ENCODE assay signal across 30 cellular contexts in genomic region chr7:142364551-142364950, GRCh38.
"Had no signal": no experiment of that assay in that cellular context is flagged by ENCODE, and none has a peak within 500 bp of the region (broad histone marks: within the 10 kb centered on the region; RNA-seq: fewer than 3 reads in every experiment).

No MANE protein-coding gene starts in this region.

- H3K4me1 Mint-ChIP-seq: nephron had no signal

- FAIRE-seq: astrocyte, endothelial cell of umbilical vein, TTC549 had no signal

- H3K36me3 Mint-ChIP-seq: activated CD4-positive, alpha-beta memory T cell treated with anti-CD3 and anti-CD28 coated beads for 36 hours had no signal

- DNase-seq: activated CD4-positive, alpha-beta memory T cell treated with anti-CD3 and anti-CD28 coated beads for 36 hours; activated CD4-positive, alpha-beta T cell treated with anti-CD3 and anti-CD28 coated beads, Interleukin-2, amount 10 ng/mL, durations not matched to agents 24 days and 14 days; activated CD8-positive, alpha-beta memory T cell treated with anti-CD3 and anti-CD28 coated beads, Interleukin-2, amount 50 U/mL, for 4 hours; activated effector memory CD4-positive, alpha-beta T cell treated with anti-CD3 and anti-CD28 coated beads, Interleukin-2, amount 50 U/mL, for 16 hours; activated naive CD4-positive, alpha-beta T cell treated with anti-CD3 and anti-CD28 coated beads, Interleukin-2, amount 10 ng/mL, durations not matched to agents 7 days and 5 days; activated T-cell treated with anti-CD3 and anti-CD28 coated beads, Interleukin-2, amount 50 U/mL, for 1 hour; amniotic stem cell; brain microvascular endothelial cell; central memory CD4-positive, alpha-beta T cell; foreskin fibroblast; heart right ventricle; islet precursor cell; left cardiac atrium; left ventricle myocardium superior; right lobe of liver; stimulated activated CD4-positive, alpha-beta T cell treated with anti-CD3 and anti-CD28 coated beads, Interleukin-2, amount 100 ng/mL, for 48 hours; stimulated activated naive CD4-positive, alpha-beta T cell treated with Interleukin-2 at 50 U/mL for 16 hours; T-helper 9 cell; transverse colon; uterus had no signal

- H3K27me3 Mint-ChIP-seq: progenitor cell of endocrine pancreas had no signal

- H3K27ac Mint-ChIP-seq: activated CD4-positive, alpha-beta memory T cell treated with anti-CD3 and anti-CD28 coated beads for 36 hours; activated CD4-positive, alpha-beta T cell treated with anti-CD3 and anti-CD28 coated beads, Interleukin-2, amount 10 ng/mL, durations not matched to agents 24 days and 14 days; activated naive CD4-positive, alpha-beta T cell treated with anti-CD3 and anti-CD28 coated beads, Interleukin-2, amount 10 ng/mL, durations not matched to agents 7 days and 5 days; activated T-helper 1 cell treated with anti-CD3 and anti-CD28 coated beads, Interleukin-12 subunit alpha, Interleukin-12 subunit beta, Interleukin-2, Interleukin-4 antibody, amounts not matched to agents 30 ng/mL and 10 ng/mL and 1 ng/mL, durations not matched to agents 14 hours and 24 hours and 36 hours; nephron; progenitor cell of endocrine pancreas; T-helper 1 cell treated with Interleukin-12 subunit alpha and Interleukin-12 subunit beta and Interleukin-4 antibody, amounts not matched to agents 30 μg/mL and 1 μg/mL, for 36 hours had no signal

- H3K9me3 ChIP-seq: right lobe of liver, uterus had no signal

- H3K4me3 Mint-ChIP-seq: activated CD4-positive, alpha-beta memory T cell treated with anti-CD3 and anti-CD28 coated beads for 36 hours; activated CD4-positive, alpha-beta T cell treated with anti-CD3 and anti-CD28 coated beads, Interleukin-2, amount 10 ng/mL, durations not matched to agents 24 days and 14 days; activated naive CD4-positive, alpha-beta T cell treated with anti-CD3 and anti-CD28 coated beads, Interleukin-2, amount 10 ng/mL, durations not matched to agents 7 days and 5 days; activated T-helper 1 cell treated with anti-CD3 and anti-CD28 coated beads, Interleukin-12 subunit alpha, Interleukin-12 subunit beta, Interleukin-2, Interleukin-4 antibody, amounts not matched to agents 30 ng/mL and 10 ng/mL and 1 ng/mL, durations not matched to agents 14 hours and 24 hours and 36 hours; nephron; T-helper 1 cell treated with Interleukin-12 subunit alpha and Interleukin-12 subunit beta and Interleukin-4 antibody, amounts not matched to agents 30 μg/mL and 1 μg/mL, for 36 hours had no signal

- H3K4me3 ChIP-seq: heart right ventricle, right lobe of liver, transverse colon, uterus had no signal

- ATAC-seq: activated CD4-positive, CD25-positive, alpha-beta regulatory T cell treated with anti-CD3 and anti-CD28 coated beads, Interleukin-2, amount 50 U/mL, for 24 hours; esophagus mucosa; heart right ventricle; left cardiac atrium; left ventricle myocardium superior; right lobe of liver had no signal

- H3K27me3 ChIP-seq: brain microvascular endothelial cell, heart right ventricle, right lobe of liver, transverse colon, uterus had no signal

- H3K4me1 ChIP-seq: heart right ventricle, right lobe of liver, transverse colon, uterus had no signal

- H3K36me3 ChIP-seq: brain microvascular endothelial cell, heart right ventricle, right lobe of liver, transverse colon, uterus had no signal

- H3K27ac ChIP-seq: brain microvascular endothelial cell, heart right ventricle, right lobe of liver, transverse colon, uterus, VCaP had no signal
